17 cellular contexts compared by ENCODE assay signal in the genomic region with DNA sequence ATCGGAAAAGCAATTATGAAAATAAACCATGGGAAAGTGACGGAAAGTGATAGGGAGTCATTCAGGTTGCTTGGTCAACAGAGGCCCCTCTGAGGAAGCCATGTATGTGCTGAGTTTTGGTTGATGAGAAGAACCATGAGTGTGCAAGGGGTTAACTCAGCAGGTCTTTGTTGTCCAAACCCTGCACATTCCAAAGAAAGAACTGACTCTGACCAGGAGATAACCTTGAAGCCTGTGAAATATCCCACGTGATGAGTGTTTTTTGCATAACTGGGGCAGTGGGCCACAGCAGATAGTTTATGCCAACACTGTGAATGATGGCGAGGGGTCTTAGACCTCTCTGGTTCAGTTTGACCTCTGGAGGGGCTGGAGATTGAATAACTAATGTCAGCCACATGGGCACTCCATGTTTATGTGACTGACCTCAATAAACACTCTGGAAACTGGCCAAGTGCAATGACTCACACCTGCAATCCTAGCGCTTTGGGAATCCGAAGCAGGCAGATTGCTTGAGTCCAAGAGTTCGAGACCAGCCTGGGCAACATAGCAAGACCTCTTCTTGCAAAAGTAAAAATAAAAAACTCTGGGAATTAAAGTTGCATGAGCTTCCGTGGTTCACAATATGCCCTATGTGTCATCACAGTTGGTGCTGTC.
"Had no signal": no experiment of that assay in that cellular context is flagged by ENCODE, and none has a peak within 500 bp of the region (broad histone marks: within the 10 kb centered on the region; RNA-seq: fewer than 3 reads in every experiment).

No MANE protein-coding gene starts in this region.

- H3K9me3 Mint-ChIP-seq: type B pancreatic cell had no signal

- H3K27me3 ChIP-seq: neutrophil, sigmoid colon, thyroid gland, uterus had no signal

- FAIRE-seq: endometrium, frontal cortex had no signal

- H3K27ac ChIP-seq: heart left ventricle, neutrophil, sigmoid colon, skin epidermis, suprapubic skin, thyroid gland, uterus had no signal

- H3K36me3 ChIP-seq: heart left ventricle, neutrophil, sigmoid colon, suprapubic skin, thyroid gland, uterus had no signal

- DNase-seq: effector memory CD4-positive, alpha-beta T cell; heart left ventricle; hippocampal formation; mammary epithelial cell; naive thymus-derived CD8-positive, alpha-beta T cell; sigmoid colon; stimulated activated CD4-positive, alpha-beta T cell treated with anti-CD3 and anti-CD28 coated beads, Interleukin-2, amount 100 ng/mL, for 24 hours; stimulated activated naive CD8-positive, alpha-beta T cell treated with anti-CD3 and anti-CD28 coated beads, Interleukin-15, Interleukin-2, amounts not matched to agents 100 U/mL and 50 U/mL, for 24 hours; thyroid gland; uterus had no signal

- H3K9me3 ChIP-seq: heart left ventricle, neutrophil, sigmoid colon, suprapubic skin, thyroid gland, uterus had no signal

- H3K4me3 Mint-ChIP-seq: naive thymus-derived CD8-positive, alpha-beta T cell; type B pancreatic cell had no signal

- H3K36me3 Mint-ChIP-seq: naive thymus-derived CD8-positive, alpha-beta T cell; type B pancreatic cell had no signal

- H3K4me3 ChIP-seq: heart left ventricle, sigmoid colon, skin epidermis, suprapubic skin, thyroid gland, uterus had no signal

- H3K4me1 ChIP-seq: heart left ventricle, sigmoid colon, suprapubic skin, thyroid gland, uterus had no signal

- H3K27ac Mint-ChIP-seq: naive thymus-derived CD8-positive, alpha-beta T cell; type B pancreatic cell had no signal

- H3K4me1 Mint-ChIP-seq: naive thymus-derived CD8-positive, alpha-beta T cell had no signal

- ATAC-seq: esophagus mucosa; heart left ventricle; naive thymus-derived CD8-positive, alpha-beta T cell; stimulated activated naive CD8-positive, alpha-beta T cell treated with anti-CD3 and anti-CD28 coated beads, Interleukin-15, Interleukin-2, amounts not matched to agents 100 U/mL and 50 U/mL, for 24 hours had no signal
